In the genomic region with DNA sequence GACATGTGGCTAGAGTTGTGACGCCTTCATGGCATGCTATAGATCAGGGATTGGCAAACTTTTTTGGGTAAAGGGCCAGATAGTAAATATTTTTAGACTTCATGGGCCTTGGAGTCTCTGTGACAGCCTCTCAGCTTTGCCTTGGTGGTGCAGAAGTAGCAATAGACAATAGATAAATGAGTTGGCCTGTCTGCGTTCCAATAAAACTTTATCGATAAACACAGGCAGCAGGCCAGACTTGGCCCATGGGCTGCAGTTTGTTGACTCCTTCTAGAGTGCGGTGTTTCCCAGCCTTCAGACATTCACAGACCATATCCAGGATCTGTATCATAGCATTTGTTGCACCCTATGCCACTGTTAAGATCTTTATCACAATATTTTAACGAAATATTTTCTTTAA, we compare ENCODE assay signal across 24 cellular contexts.
A peak's percentile ranks its signal among the peaks of the same experiment; 100 is the strongest.
DNase-seq lines count a peak whose midpoint lies in the region; ATAC-seq, FAIRE-seq and TF ChIP-seq lines count a peak whose summit lies in the region.
"Had no signal": no experiment of that assay in that cellular context is flagged by ENCODE, and none has a peak within 500 bp of the region (broad histone marks: within the 10 kb centered on the region; RNA-seq: fewer than 3 reads in every experiment).

No MANE protein-coding gene starts in this region.

- H3K56ac ChIP-seq in H9 (ENCODE audit: insufficient read length, low read depth, low read length), result no peak overlapping the region

- no peak overlapping the region for H2BK15ac ChIP-seq in H9 (ENCODE audit: low read depth, low read length)

- ATAC-seq in CD8-positive, alpha-beta T cell, result no peak
- ATAC-seq in K562, result no peak
- no peak for ATAC-seq in HepG2
- ATAC-seq in HG03039 (IDR thresholded peaks at IDR 0.05; ENCODE audit: unreplicated experiment), result no peak
- ATAC-seq: A549 had no signal

- no peak overlapping the region for H3K4ac ChIP-seq in H9 (ENCODE audit: low read depth, low read length)

- peak overlapping the region; percentile 22 for H3K27ac Mint-ChIP-seq in CD8-positive, alpha-beta T cell
- no peak overlapping the region for H3K27ac Mint-ChIP-seq in H9
- H3K27ac Mint-ChIP-seq: CD14-positive monocyte; CD4-positive, alpha-beta T cell; HFFc6 had no signal

- POLR2A ChIA-PET in CD8-positive, alpha-beta T cell (lab: Charles Lee), result no interaction called here
- POLR2A ChIA-PET in K562 (lab: Yijun Ruan, JAX), result interaction anchor here (0.7 kb wide), 1 partner anchor 9 kb away, joined by 3 read pairs; no protein-coding TSS in a partner anchor
- POLR2A ChIA-PET in HepG2 (lab: Yijun Ruan, JAX), result no interaction called here

- no peak overlapping the region for H2AK5ac ChIP-seq in H9 (ENCODE audit: insufficient read length, low read length)

- no peak overlapping the region for H4K5ac ChIP-seq in H9 (ENCODE audit: insufficient read length, low read depth, low read length)

- peaks cover 6% of the 10 kb centered on the region for H3K36me3 ChIP-seq in CD8-positive, alpha-beta T cell (ENCODE audit: insufficient read depth, low read length)
- no peaks in the 10 kb centered on the region for H3K36me3 ChIP-seq in K562 (ENCODE audit: control insufficient read depth, insufficient read depth, low read length)
- peaks cover 7 to 21% of the 10 kb centered on the region in 2 experiments; a peak in 4 of 5 replicates for H3K36me3 ChIP-seq in HepG2 (replicated peaks in 1 of 2; ENCODE audit: control insufficient read depth in 1 of 2, insufficient read depth in 2 of 2, low read length in 2 of 2)
- H3K36me3 ChIP-seq in effector memory CD4-positive, alpha-beta T cell (ENCODE audit: control insufficient read depth, insufficient read depth, low read length), result peaks cover 53% of the 10 kb centered on the region
- H3K36me3 ChIP-seq: HAP-1 had no signal

- 100% methylated on average over 1 of the region's 5 CpGs for WGBS in H9 (ENCODE audit: extremely low coverage, insufficient read length, low lambda C conversion rate)
- WGBS in K562 (ENCODE audit: insufficient coverage, low coverage, missing lambda C conversion rate), result 0% methylated on average over 5 of the region's 5 CpGs
- WGBS in HepG2 (ENCODE audit: low lambda C conversion rate), result 90% methylated on average over 5 of the region's 5 CpGs

- no peak overlapping the region for H4K8ac ChIP-seq in H9 (replicated peaks; ENCODE audit: insufficient read length, low read depth, low read length)

- TF ChIP-seq RAD21 in K562 (CRISPR knock-in tag; conservative IDR thresholded peaks at IDR 0.05 in 1 of 2, IDR thresholded peaks at IDR 0.05 in 1 of 2) (no peak), HepG2 (CRISPR knock-in tag; IDR thresholded peaks at IDR 0.05) (no peak)

- BruUV-seq in K562 (replicated peaks; lab: Mats Ljungman, UMichigan) (no TSS peak), HepG2 (replicated peaks; lab: Mats Ljungman, UMichigan) (no TSS peak)

- CTCF ChIA-PET in CD8-positive, alpha-beta T cell (lab: Charles Lee), result no interaction called here
- CTCF ChIA-PET in K562 (lab: Yijun Ruan, JAX; ENCODE audit: low intra/inter-chr PET ratio) (no interaction called here), HepG2 (lab: Yijun Ruan, JAX; ENCODE audit: low intra/inter-chr PET ratio, low total read pairs) (no interaction called here)

- H2AFZ ChIP-seq in H9 (ENCODE audit: low read length) (no peak overlapping the region), K562 (ENCODE audit: low read depth, low read length) (no peak overlapping the region), HepG2 (ENCODE audit: low read length) (no peak overlapping the region)
- H2AFZ ChIP-seq: GM23248 had no signal

- no peaks in the 10 kb centered on the region for H3K79me2 ChIP-seq in H9 (ENCODE audit: insufficient read depth, low read length)
- H3K79me2 ChIP-seq in K562 (ENCODE audit: control insufficient read depth, insufficient read depth, low read length), result no peaks in the 10 kb centered on the region
- no peaks in the 10 kb centered on the region for H3K79me2 ChIP-seq in HepG2 (ENCODE audit: insufficient read depth, low read length)

- no peak overlapping the region for H2BK12ac ChIP-seq in H9 (ENCODE audit: insufficient read length, low read depth, low read length)

- peaks cover 54% of the 10 kb centered on the region for H3K36me3 Mint-ChIP-seq in CD8-positive, alpha-beta T cell
- peaks cover 0 to 70% (median 35%) of the 10 kb centered on the region in 3 experiments; a peak in 6 of 7 replicates for H3K36me3 Mint-ChIP-seq in H9 (ENCODE audit: insufficient read depth in 1 of 3, low read depth in 3 of 3)

- H2BK120ac ChIP-seq in H9 (ENCODE audit: low read depth, low read length, poor library complexity, severe bottlenecking), result no peak overlapping the region

- no peak overlapping the region for H3K27ac ChIP-seq in CD8-positive, alpha-beta T cell (ENCODE audit: low read depth, low read length)
- H3K27ac ChIP-seq in H9 (ENCODE audit: insufficient read length, low read depth, low read length), result no peak overlapping the region
- no peak overlapping the region for H3K27ac ChIP-seq in K562 (ENCODE audit: extremely low read depth, low read depth, low read length)
- H3K27ac ChIP-seq in HepG2 (ENCODE audit: extremely low read length, insufficient read depth, low read length), result no peak overlapping the region
- H3K27ac ChIP-seq in effector memory CD4-positive, alpha-beta T cell (ENCODE audit: insufficient read depth, low read length, poor library complexity, severe bottlenecking), result no peak overlapping the region
- H3K27ac ChIP-seq: A549; BLaER1 treated with 17β-estradiol and CSF1 and Interleukin-3, amounts not matched to agents 10 nM and 100 nM; GM23248 had no signal

- no peak overlapping the region for H3K4me3 Mint-ChIP-seq in CD8-positive, alpha-beta T cell
- H3K4me3 Mint-ChIP-seq in H9, result no peak overlapping the region
- H3K4me3 Mint-ChIP-seq: CD14-positive monocyte; CD4-positive, alpha-beta T cell; HFFc6 had no signal

- no peaks in the 10 kb centered on the region for H3K27me3 Mint-ChIP-seq in CD8-positive, alpha-beta T cell (ENCODE audit: low read depth)
- H3K27me3 Mint-ChIP-seq in H9 (ENCODE audit: low read depth), result no peaks in the 10 kb centered on the region; the same call in 1 of the 2 replicates
- H3K27me3 Mint-ChIP-seq: CD4-positive, alpha-beta T cell had no signal

- H3K9me1 ChIP-seq in K562 (ENCODE audit: control insufficient read depth, insufficient read depth, low read length), result no peaks in the 10 kb centered on the region

- H3K23me2 ChIP-seq in H9 (ENCODE audit: insufficient read length, low read depth, low read length, poor library complexity, severe bottlenecking), result no peaks in the 10 kb centered on the region

- TF ChIP-seq POLR2A in K562 (conservative IDR thresholded peaks at IDR 0.05) (no peak), HepG2 (IDR thresholded peaks at IDR 0.05; ENCODE audit: insufficient read depth in 1 of 2, low read depth in 2 of 2, low read length in 2 of 2) (no peak)

- H2BK5ac ChIP-seq in H9 (ENCODE audit: insufficient read length, low read length), result no peak overlapping the region

- H3K4me3 ChIP-seq in CD8-positive, alpha-beta T cell (ENCODE audit: low read depth, low read length), result no peak overlapping the region
- H3K4me3 ChIP-seq in K562, result no peak overlapping the region
- H3K4me3 ChIP-seq in HepG2 (replicated peaks in 1 of 3; ENCODE audit: insufficient read depth in 1 of 3, low read depth in 2 of 3, low read length in 3 of 3), result no peak overlapping the region
- no peak overlapping the region for H3K4me3 ChIP-seq in effector memory CD4-positive, alpha-beta T cell (ENCODE audit: insufficient read depth, low read depth, low read length, poor library complexity, severe bottlenecking)
- H3K4me3 ChIP-seq: A549; BLaER1 treated with 17β-estradiol and CSF1 and Interleukin-3, amounts not matched to agents 10 nM and 100 nM; GM23248; HAP-1 had no signal

- intact Hi-C loops in CD8-positive, alpha-beta T cell (cut with DNase I, micrococcal nuclease), result no loop called here
- intact Hi-C loops in K562 (cut with micrococcal nuclease) (no loop called here), HepG2 (cut with micrococcal nuclease; ENCODE audit: unreplicated experiment) (no loop called here)

- H4K91ac ChIP-seq in H9 (ENCODE audit: insufficient read length, low read depth, low read length), result no peak overlapping the region

- in situ Hi-C loops in K562 (cut with MboI) (no loop called here), HepG2 (cut with HindIII; ENCODE audit: extremely low pct_ligation_motif_present, low pct_unique_long_range_greater_than_20kb) (no loop called here)

- no peaks in the 10 kb centered on the region for H3K9me3 Mint-ChIP-seq in CD8-positive, alpha-beta T cell
- H3K9me3 Mint-ChIP-seq in H9, result no peaks in the 10 kb centered on the region
- H3K9me3 Mint-ChIP-seq: CD4-positive, alpha-beta T cell; HFFc6 had no signal

- H3K23ac ChIP-seq in H9 (ENCODE audit: insufficient read length, low read depth, low read length), result no peak overlapping the region

- no peaks in the 10 kb centered on the region for H3K4me1 ChIP-seq in CD8-positive, alpha-beta T cell (ENCODE audit: insufficient read depth, low read length)
- H3K4me1 ChIP-seq in H9 (ENCODE audit: insufficient read depth, low read length), result no peaks in the 10 kb centered on the region
- H3K4me1 ChIP-seq in K562 (replicated peaks in 1 of 2; ENCODE audit: control insufficient read depth in 2 of 2, insufficient read depth in 2 of 2, low read length in 2 of 2), result no peaks in the 10 kb centered on the region
- H3K4me1 ChIP-seq in HepG2 (ENCODE audit: insufficient read depth, low read length), result no peaks in the 10 kb centered on the region
- no peaks in the 10 kb centered on the region for H3K4me1 ChIP-seq in effector memory CD4-positive, alpha-beta T cell (ENCODE audit: control insufficient read depth, insufficient read depth, low read length, poor library complexity, severe bottlenecking)
- H3K4me1 ChIP-seq: HAP-1 had no signal

- TF ChIP-seq EP300 in K562 (IDR thresholded peaks at IDR 0.05; ENCODE audit: low read length), result no peak
- no peak for TF ChIP-seq EP300 in HepG2 (IDR thresholded peaks at IDR 0.05; ENCODE audit: low read depth in 2 of 2, low read length in 2 of 2)
- no peak for TF ChIP-seq EP300 in HepG2 (CRISPR knock-in tag; IDR thresholded peaks at IDR 0.05; ENCODE audit: borderline replicate concordance)

- H3K9me3 ChIP-seq in CD8-positive, alpha-beta T cell (ENCODE audit: low read length), result no peaks in the 10 kb centered on the region
- no peaks in the 10 kb centered on the region for H3K9me3 ChIP-seq in H9 (ENCODE audit: control insufficient read depth, low read depth, low read length)
- H3K9me3 ChIP-seq in K562 (replicated peaks; ENCODE audit: control insufficient read depth, insufficient read depth, low read depth, low read length), result no peaks in the 10 kb centered on the region
- no peaks in the 10 kb centered on the region for H3K9me3 ChIP-seq in HepG2 (ENCODE audit: low read length)
- no peaks in the 10 kb centered on the region for H3K9me3 ChIP-seq in effector memory CD4-positive, alpha-beta T cell (ENCODE audit: control insufficient read depth, low read length)
- H3K9me3 ChIP-seq: A549; BE2C; BLaER1 treated with 17β-estradiol and CSF1 and Interleukin-3, amounts not matched to agents 10 nM and 100 nM; HAP-1 had no signal

- H2BK20ac ChIP-seq in H9 (ENCODE audit: low read depth, low read length, poor library complexity, severe bottlenecking), result no peak overlapping the region

- DNase-seq in CD8-positive, alpha-beta T cell, result no peak
- DNase-seq in H9 (peak; percentile 20), K562 (ENCODE audit: extremely low read depth in 1 of 4, low spot score in 3 of 4) (no peak), HepG2 (ENCODE audit: low spot score) (no peak), RCC 7860 (ENCODE audit: low spot score) (no peak)
- DNase-seq in activated CD8-positive, alpha-beta memory T cell treated with anti-CD3 and anti-CD28 coated beads for 24 hours, result no peak
- DNase-seq in effector memory CD4-positive, alpha-beta T cell, result no peak
- DNase-seq: 8988T; ACHN; AML-193; BE2C; CD4-positive, alpha-beta T cell; COR-L47; DMS153; DND-41; GM23248; HFFc6 had no signal

- H3K4me2 ChIP-seq in H9 (ENCODE audit: insufficient read depth, insufficient read length, low read length) (no peak overlapping the region), K562 (ENCODE audit: insufficient read depth, low read length) (no peak overlapping the region), HepG2 (ENCODE audit: low read depth, low read length) (no peak overlapping the region)
- H3K4me2 ChIP-seq: A549; BLaER1 treated with 17β-estradiol and CSF1 and Interleukin-3, amounts not matched to agents 10 nM and 100 nM had no signal

- H3T11ph ChIP-seq in H9 (ENCODE audit: low read length), result no peak overlapping the region

- no peak for FAIRE-seq in K562 (lab: Jason Lieb, UNC)
- no peak for FAIRE-seq in HepG2 (lab: Jason Lieb, UNC)
- no peak for FAIRE-seq in RCC 7860 (lab: Jason Lieb, UNC)
- FAIRE-seq: A549, G401.6, GM19239 had no signal

- peaks cover 2% of the 10 kb centered on the region for H3K4me1 Mint-ChIP-seq in CD8-positive, alpha-beta T cell (ENCODE audit: low read depth)
- no peaks in the 10 kb centered on the region for H3K4me1 Mint-ChIP-seq in H9

- no peak overlapping the region for H3K9ac ChIP-seq in H9 (ENCODE audit: extremely low read depth, insufficient read length, low read length)
- H3K9ac ChIP-seq in K562 (ENCODE audit: insufficient read depth in 1 of 2, low read depth in 2 of 2, low read length in 2 of 2), result no peak overlapping the region
- no peak overlapping the region for H3K9ac ChIP-seq in HepG2 (ENCODE audit: insufficient read depth, low read depth, low read length)
- H3K9ac ChIP-seq: BLaER1 treated with 17β-estradiol and CSF1 and Interleukin-3, amounts not matched to agents 10 nM and 100 nM; GM23248 had no signal

- no peak overlapping the region for H3K18ac ChIP-seq in H9 (ENCODE audit: insufficient read length, low read depth, low read length)

- H4K20me1 ChIP-seq in H9 (ENCODE audit: control insufficient read depth, insufficient read depth, insufficient read length) (no peaks in the 10 kb centered on the region), K562 (replicated peaks; ENCODE audit: control insufficient read depth, insufficient read depth, low read length) (no peaks in the 10 kb centered on the region; the same call in 1 of the 2 replicates), HepG2 (ENCODE audit: insufficient read depth, low read length) (no peaks in the 10 kb centered on the region)

- TF ChIP-seq CTCF in CD8-positive, alpha-beta T cell (IDR thresholded peaks at IDR 0.05), result no peak
- TF ChIP-seq CTCF in H9 (conservative IDR thresholded peaks at IDR 0.05), result no peak
- no peak for TF ChIP-seq CTCF in K562 (IDR thresholded peaks at IDR 0.05 in 2 of 3, conservative IDR thresholded peaks at IDR 0.05 in 1 of 3; ENCODE audit: insufficient read depth in 2 of 3, low read depth in 1 of 3, low read length in 3 of 3)
- no peak for TF ChIP-seq CTCF in HepG2 (CRISPR knock-in tag; IDR thresholded peaks at IDR 0.05)

- no peaks in the 10 kb centered on the region for H3K79me1 ChIP-seq in H9 (ENCODE audit: insufficient read depth, low read depth, low read length, poor library complexity, severe bottlenecking)

- H3K14ac ChIP-seq in H9 (ENCODE audit: insufficient read depth, low read length), result no peak overlapping the region

- no peaks in the 10 kb centered on the region for H3K27me3 ChIP-seq in CD8-positive, alpha-beta T cell (ENCODE audit: insufficient read depth, low read length)
- no peaks in the 10 kb centered on the region for H3K27me3 ChIP-seq in H9 (ENCODE audit: insufficient read depth, low read length)
- no peaks in the 10 kb centered on the region; a peak in 2 of 5 replicates for H3K27me3 ChIP-seq in K562 (ENCODE audit: control insufficient read depth in 2 of 2, insufficient read depth in 2 of 2, low read length in 2 of 2)
- no peaks in the 10 kb centered on the region for H3K27me3 ChIP-seq in HepG2 (ENCODE audit: control insufficient read depth in 1 of 2, insufficient read depth in 2 of 2, low read length in 2 of 2)
- H3K27me3 ChIP-seq in effector memory CD4-positive, alpha-beta T cell (replicated peaks; ENCODE audit: control insufficient read depth, insufficient read depth, low read length, poor library complexity, severe bottlenecking), result no peaks in the 10 kb centered on the region
- H3K27me3 ChIP-seq: BE2C; BLaER1 treated with 17β-estradiol and CSF1 and Interleukin-3, amounts not matched to agents 10 nM and 100 nM had no signal
